8 cellular contexts compared by ENCODE assay signal in genomic region chr13:71864094-71864980, GRCh38. TPM values are rescaled to one million over a fixed set of nuclear protein-coding genes. Genes with fewer than 3 reads are reported as not detected.
A peak's percentile ranks its signal among the peaks of the same experiment; 100 is the strongest.
DNase-seq lines count a peak whose midpoint lies in the region; ATAC-seq and TF ChIP-seq lines count a peak whose summit lies in the region.

No MANE protein-coding gene starts in this region.

- peak; percentile 57 to 82 for DNase-seq in T47D (ENCODE audit: low read depth in 1 of 2, low spot score in 1 of 2)
- DNase-seq in MCF 10A (ENCODE audit: unreplicated experiment): no peak
- DNase-seq in WTC11 (ENCODE audit: low spot score): peak; percentile 73
- peak; percentile 6 for DNase-seq in glomerular visceral epithelial cell (ENCODE audit: extremely low spot score)
- DNase-seq in osteocyte (ENCODE audit: extremely low spot score, unreplicated experiment): no peak
- no peak for DNase-seq in NCI-H2029 treated with DMSO at 0.1 percent for 48 hours (lab: John Stamatoyannopoulos, UW)

- H3K4me1 Mint-ChIP-seq in MCF 10A (ENCODE audit: insufficient read depth, unreplicated experiment): peaks cover 10% of the 10 kb centered on the region
- H3K4me1 Mint-ChIP-seq in WTC11: peaks cover 31% of the 10 kb centered on the region
- H3K4me1 Mint-ChIP-seq in osteocyte (ENCODE audit: unreplicated experiment): peaks cover 24% of the 10 kb centered on the region

- no peak for TF ChIP-seq CTCF in MCF 10A (IDR thresholded peaks at IDR 0.05; ENCODE audit: unreplicated experiment)
- no peak for TF ChIP-seq CTCF in WTC11 (IDR thresholded peaks at IDR 0.05)
- TF ChIP-seq CTCF in osteocyte (IDR thresholded peaks at IDR 0.05): no peak

- H3K27ac Mint-ChIP-seq in MCF 10A (ENCODE audit: low read depth, unreplicated experiment) (no peak overlapping the region), WTC11 (peak overlapping the region; percentile 71; the same call in 1 of the 2 replicates), osteocyte (ENCODE audit: unreplicated experiment) (no peak overlapping the region)

- H3K4me3 Mint-ChIP-seq in MCF 10A (ENCODE audit: unreplicated experiment) (no peak overlapping the region), WTC11 (peak overlapping the region; percentile 90), osteocyte (ENCODE audit: unreplicated experiment) (peak overlapping the region; percentile 81)

- H3K27me3 Mint-ChIP-seq in MCF 10A (ENCODE audit: insufficient read depth, unreplicated experiment) (peaks cover 88% of the 10 kb centered on the region), WTC11 (ENCODE audit: low read depth) (peaks cover 87% of the 10 kb centered on the region), osteocyte (ENCODE audit: unreplicated experiment) (peaks cover 73% of the 10 kb centered on the region)

- H3K36me3 Mint-ChIP-seq in MCF 10A (ENCODE audit: insufficient read depth, unreplicated experiment): no peaks in the 10 kb centered on the region
- H3K36me3 Mint-ChIP-seq in WTC11: no peaks in the 10 kb centered on the region
- H3K36me3 Mint-ChIP-seq in osteocyte (ENCODE audit: unreplicated experiment): no peaks in the 10 kb centered on the region

- ATAC-seq in WTC11: peak; percentile 54
- ATAC-seq in HG03025 (IDR thresholded peaks at IDR 0.05; ENCODE audit: low FRiP score, unreplicated experiment): no peak
- ATAC-seq in GM21528 (IDR thresholded peaks at IDR 0.05; ENCODE audit: low FRiP score, unreplicated experiment): no peak

- POLR2A ChIA-PET in MCF 10A (lab: Yijun Ruan, JAX): no interaction called here
- POLR2A ChIA-PET in WTC11 (lab: Charles Lee): no interaction called here

- in situ Hi-C loops in T47D (cut with HindIII; ENCODE audit: low pct_unique_long_range_greater_than_20kb, low sequenced_read_pairs): no loop called here

- BruUV-seq in MCF 10A (replicated peaks; lab: Mats Ljungman, UMichigan): no TSS peak

- CTCF ChIA-PET in MCF 10A (lab: Yijun Ruan, JAX): no interaction called here
- CTCF ChIA-PET in WTC11 (lab: Charles Lee): interaction anchor here (0.6 to 1.9 kb wide), 5 partner anchors 13 to 115 kb away, joined by 3 to 8 read pairs (median 6); no protein-coding TSS in a partner anchor

- intact Hi-C loops in MCF 10A (cut with micrococcal nuclease): no loop called here

- no peaks in the 10 kb centered on the region for H3K9me3 Mint-ChIP-seq in MCF 10A (ENCODE audit: unreplicated experiment)
- H3K9me3 Mint-ChIP-seq in WTC11: no peaks in the 10 kb centered on the region
- H3K9me3 Mint-ChIP-seq in osteocyte (ENCODE audit: unreplicated experiment): no peaks in the 10 kb centered on the region

TF ChIP-seq in WTC11, 78 proteins besides CTCF, POLR2A, EP300 and RAD21:
- no peak for TF ChIP-seq CBFB (CRISPR knock-in tag; IDR thresholded peaks at IDR 0.05; ENCODE audit: low read depth)
TF ChIP-seq in WTC11: peak in this region for 0.

RNA-seq across cellular contexts. Expression of gene DACH1, which starts 2.7 kb away (rescaled TPM):
- total RNA-seq in MCF 10A (2022) (not detected in 2 replicates), WTC11 (2021) (0.31 to 0.39 TPM (median 0.37 TPM) in 3 replicates), osteocyte (0.34 and 0.54 TPM in 2 replicates)

Comparison
In these comparisons a context has a peak if more than half of its experiments do, and no peak if none do; other contexts are left out.
1. DNase-seq: peak in T47D (2 of 2), WTC11 (single experiment) and glomerular visceral epithelial cell (single experiment); none in MCF 10A (single experiment), osteocyte (single experiment) and NCI-H2029 treated with DMSO at 0.1 percent for 48 hours (single experiment).